ENCODE assay signal across 8 cellular contexts in the genomic region with DNA sequence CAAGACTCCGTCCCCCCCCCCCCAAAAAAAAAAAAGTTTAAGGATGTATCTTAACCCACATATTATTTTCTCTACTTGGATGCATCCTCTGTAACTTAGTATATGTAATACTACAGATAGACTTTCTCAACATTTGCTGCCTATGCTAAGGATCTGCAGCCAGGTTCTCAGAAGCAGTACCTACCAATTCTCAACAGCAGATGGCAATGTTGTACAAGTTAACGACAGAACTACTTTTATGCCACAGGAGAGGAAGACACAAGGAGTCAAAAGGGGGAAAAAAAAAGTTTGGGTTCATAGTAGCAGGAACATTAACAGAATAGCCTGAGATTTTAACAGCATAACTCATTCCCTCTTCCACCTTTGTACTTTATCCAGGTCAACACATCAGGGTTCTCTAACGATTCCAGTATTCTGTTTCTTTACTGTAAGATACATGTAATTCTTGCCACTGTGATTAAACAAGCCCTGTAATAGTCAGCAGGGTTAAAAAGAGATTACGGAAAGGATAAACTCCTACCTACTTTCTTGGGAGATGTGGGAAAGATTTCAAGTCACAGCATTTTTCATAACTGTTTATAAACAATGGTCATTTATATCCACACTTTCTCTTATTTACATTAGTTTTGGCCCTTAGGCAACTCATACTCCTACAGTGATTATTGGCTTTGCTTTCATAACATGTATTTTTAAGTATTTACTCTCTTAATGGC. TPM values are rescaled to one million over a fixed set of nuclear protein-coding genes. Genes with fewer than 3 reads are reported as not detected.
DNase-seq lines count a peak whose midpoint lies in the region; ATAC-seq, FAIRE-seq and TF ChIP-seq lines count a peak whose summit lies in the region.

No MANE protein-coding gene starts in this region.

- no peak overlapping the region for H2AFZ ChIP-seq in MM.1S (ENCODE audit: low read length)
- no peak overlapping the region for H2AFZ ChIP-seq in GM12878 (ENCODE audit: control insufficient read depth, low read depth, low read length)

- H3K4me2 ChIP-seq in MM.1S (ENCODE audit: low read depth, low read length): no peak overlapping the region
- no peak overlapping the region for H3K4me2 ChIP-seq in GM12878 (ENCODE audit: control insufficient read depth, insufficient read depth)

- no peaks in the 10 kb centered on the region for H3K9me2 ChIP-seq in MM.1S (replicated peaks; ENCODE audit: insufficient read depth, low read length)

- H3K79me2 ChIP-seq in MM.1S (ENCODE audit: low read length) (peaks cover 5% of the 10 kb centered on the region; the same call in 1 of the 2 replicates), GM12878 (ENCODE audit: control insufficient read depth, insufficient read depth, low read length) (peaks cover 7% of the 10 kb centered on the region)

- TF ChIP-seq EP300 in GM12878 (IDR thresholded peaks at IDR 0.05; ENCODE audit: borderline replicate concordance in 1 of 2, control insufficient read depth in 1 of 2, low read depth in 2 of 2, low read length in 2 of 2): no peak

- no peaks in the 10 kb centered on the region for H3F3A ChIP-seq in MM.1S (ENCODE audit: insufficient read depth, low read length)

- H3K27me3 ChIP-seq in MM.1S (replicated peaks; ENCODE audit: insufficient read depth, low read length): no peaks in the 10 kb centered on the region
- H3K27me3 ChIP-seq in GM12878 (replicated peaks in 1 of 2; ENCODE audit: control insufficient read depth in 2 of 2, insufficient read depth in 2 of 2, low read length in 1 of 2): no peaks in the 10 kb centered on the region
- H3K27me3 ChIP-seq in small intestine (ENCODE audit: control insufficient read depth in 2 of 2, insufficient read depth in 2 of 2, low read length in 2 of 2): no peaks in the 10 kb centered on the region

- WGBS in GM12878 (ENCODE audit: insufficient coverage, insufficient replicate concordance, low lambda C conversion rate, missing lambda C conversion rate): 67% methylated on average over 3 of the region's 4 CpGs
- WGBS in small intestine, 3 donors: 18 to 38% (median 25%) methylated on average over 3 to 4 of the region's 4 CpGs

- no peak for TF ChIP-seq POLR2A in GM12878 (IDR thresholded peaks at IDR 0.05; ENCODE audit: low read depth, low read length)

- SMC1A ChIA-PET in GM12878 (lab: Charles Lee; ENCODE audit: uncharacterized antibody, unreplicated experiment): interaction anchor here (0.7 to 5.2 kb wide), 6 partner anchors 41 to 445 kb away, joined by 3 to 154 read pairs (median 4); no protein-coding TSS in a partner anchor

- H3K4me1 ChIP-seq in MM.1S (ENCODE audit: low read length) (no peaks in the 10 kb centered on the region), GM12878 (ENCODE audit: control insufficient read depth, insufficient read depth, low read length) (peaks cover 11% of the 10 kb centered on the region), small intestine (ENCODE audit: control insufficient read depth in 2 of 2, insufficient read depth in 1 of 2, low read depth in 1 of 2, low read length in 1 of 2) (no peaks in the 10 kb centered on the region)

- ATAC-seq in GM12878: peak; percentile 91
- no peak for ATAC-seq in HG03565 (IDR thresholded peaks at IDR 0.05; ENCODE audit: unreplicated experiment)

- peak; percentile 80 for FAIRE-seq in GM12878 (lab: Jason Lieb, UNC)
- FAIRE-seq in small intestine (lab: Jason Lieb, UNC): peak; percentile 30

- no peaks in the 10 kb centered on the region for H3K36me3 ChIP-seq in MM.1S (replicated peaks; ENCODE audit: insufficient read depth, low read length)
- peaks cover 5 to 18% of the 10 kb centered on the region in 2 experiments for H3K36me3 ChIP-seq in GM12878 (ENCODE audit: control insufficient read depth in 2 of 2, insufficient read depth in 2 of 2, low read length in 1 of 2)
- peaks cover 6 to 8% of the 10 kb centered on the region in 2 donors for H3K36me3 ChIP-seq in small intestine (ENCODE audit: control insufficient read depth in 2 of 2, insufficient read depth in 2 of 2, low read length in 2 of 2)

- H3K9me3 ChIP-seq in MM.1S (replicated peaks; ENCODE audit: insufficient read depth, low read length) (no peaks in the 10 kb centered on the region), GM12878 (replicated peaks; ENCODE audit: control insufficient read depth, insufficient read depth, low read length) (no peaks in the 10 kb centered on the region), small intestine (ENCODE audit: control insufficient read depth, low read depth) (no peaks in the 10 kb centered on the region)

- H4K20me1 ChIP-seq in MM.1S (ENCODE audit: insufficient read depth, low read length) (no peaks in the 10 kb centered on the region), GM12878 (ENCODE audit: control insufficient read depth, insufficient read depth) (no peaks in the 10 kb centered on the region)

- POLR2A ChIA-PET in GM12878 (lab: Charles Lee): no interaction called here

- RAD21 ChIA-PET in GM12878 (lab: Charles Lee; ENCODE audit: unreplicated experiment): interaction anchor here (0.6 to 3.4 kb wide), 7 partner anchors 8 to 321 kb away, joined by 3 to 37 read pairs (median 3); no protein-coding TSS in a partner anchor

- TSS peak; percentile 62 for BruUV-seq in GM12878 (replicated peaks; lab: Mats Ljungman, UMichigan)

- in situ Hi-C loops in GM12878 (cut with MboI): loop anchor here (5.0 kb wide), 1 partner anchor 170 kb away; no protein-coding TSS in a partner anchor

- H3K9ac ChIP-seq in MM.1S (ENCODE audit: low read length): no peak overlapping the region
- no peak overlapping the region for H3K9ac ChIP-seq in GM12878 (ENCODE audit: control insufficient read depth, insufficient read depth, low read length)

- CTCF ChIA-PET in GM12878 (lab: Yijun Ruan, JAX): interaction anchor here (0.7 to 11.2 kb wide), 18 partner anchors 8 to 773 kb away, joined by 3 to 279 read pairs (median 3); no protein-coding TSS in a partner anchor

- peak; percentile 94 for TF ChIP-seq RAD21 in GM12878 (IDR thresholded peaks at IDR 0.05; ENCODE audit: insufficient read depth, low read depth, low read length)

- H3K27ac ChIP-seq in MM.1S (ENCODE audit: low read length): no peak overlapping the region
- no peak overlapping the region for H3K27ac ChIP-seq in GM12878 (ENCODE audit: control insufficient read depth, insufficient read depth)
- H3K27ac ChIP-seq in small intestine (ENCODE audit: low read depth in 1 of 2, low read length in 1 of 2): peak overlapping the region in 1 of 2 donors; percentile 11

- no peak overlapping the region for H3K4me3 ChIP-seq in MM.1S (ENCODE audit: low read length)
- H3K4me3 ChIP-seq in GM12878: no peak overlapping the region
- H3K4me3 ChIP-seq in small intestine (ENCODE audit: low read depth in 1 of 2, low read length in 2 of 2): no peak overlapping the region

- peak; percentile 53 for TF ChIP-seq CTCF in MM.1S (IDR thresholded peaks at IDR 0.05; ENCODE audit: low read length)
- TF ChIP-seq CTCF in GM12878 (IDR thresholded peaks at IDR 0.05 in 2 of 3, conservative IDR thresholded peaks at IDR 0.05 in 1 of 3; ENCODE audit: control insufficient read depth in 2 of 3, extremely low read depth in 1 of 3, insufficient read depth in 1 of 3, low read depth in 3 of 3, low read length in 3 of 3): peak; percentile 67 to 70 (median 68)

- DNase-seq in NCI-H2029 treated with DMSO at 0.1 percent for 48 hours (lab: John Stamatoyannopoulos, UW): peak; percentile 40
- no peak for DNase-seq in NCI-H2029 (lab: John Stamatoyannopoulos, UW)
- DNase-seq in MM.1S: peak; percentile 16
- peak; percentile 68 for DNase-seq in RPMI8226
- peak; percentile 66 for DNase-seq in GM12878 (ENCODE audit: low read depth, low spot score)
- DNase-seq in hippocampal formation (lab: John Stamatoyannopoulos, UW): peak; percentile 34 to 81
- DNase-seq in small intestine: peak; percentile 87

- intact Hi-C loops in GM12878 (cut with micrococcal nuclease; ENCODE audit: unreplicated experiment): loop anchor here (1.0 to 10.0 kb wide), 6 partner anchors 115 to 522 kb away; no protein-coding TSS in a partner anchor

RNA-seq across cellular contexts. Expression of a gene that starts 5.7 kb away (rescaled TPM):
- total RNA-seq in GM12878 (2013; cell fraction: nucleolus; rRNA removed): 102 and 108 TPM in 2 replicates
- total RNA-seq in GM12878 (2014; rRNA removed): 39.8 and 48.1 TPM in 2 replicates
- total RNA-seq in GM12878 (2014; rRNA removed; fragmentation: Illumina TruSeq; extraction: Trizol): 24.7 and 26.9 TPM in 2 replicates
- total RNA-seq in GM12878 (2021): 78.8 and 83.0 TPM in 2 replicates
- 25.6 TPM for polyA plus RNA-seq in GM12878 (2011; ENCODE audit: low read depth)
- polyA plus RNA-seq in GM12878 (2011; rRNA removed): 51.3 and 60.0 TPM in 2 replicates
- 21.7 and 34.4 TPM in 2 replicates for polyA plus RNA-seq in GM12878 (2011; cell fraction: cytosol; rRNA removed)
- 51.1 and 77.0 TPM in 2 replicates for polyA plus RNA-seq in GM12878 (2011; cell fraction: nucleus; rRNA removed)
- 34.2 and 38.4 TPM in 2 replicates for polyA plus RNA-seq in GM12878 (2012)
- 43.0 and 55.3 TPM in 2 replicates for polyA plus RNA-seq in GM12878 (2014; fragmentation: Illumina TruSeq; extraction: Trizol)
- polyA plus RNA-seq in GM12878 (2014; fragmentation: Nextera tagmentation; extraction: Ambion mirVana): 10 to 100 TPM in 1 of 2 experiments, 1 to 10 TPM in 1; 6.0 to 15.7 TPM
- polyA plus RNA-seq in GM12878 (2014; rRNA removed): 61.9 and 64.5 TPM in 2 replicates
- 10 to 100 TPM; 43.4 to 46.1 TPM for polyA plus RNA-seq in GM12878 (2016; fragmentation: Nextera tagmentation; extraction: Ambion mirVana)
- 41.1 and 51.6 TPM in 2 replicates for polyA minus RNA-seq in GM12878 (2011; rRNA and poly(A)+ RNA removed)
- 17.5 and 17.6 TPM in 2 replicates for polyA minus RNA-seq in GM12878 (2011; cell fraction: cytosol; rRNA and poly(A)+ RNA removed)
- 26.8 and 65.3 TPM in 2 replicates for polyA minus RNA-seq in GM12878 (2011; cell fraction: nucleus; rRNA and poly(A)+ RNA removed)
- polyA plus RNA-seq in small intestine: 10 to 100 TPM; 14.9 to 26.7 (median 23.7) TPM

RNA-seq across cellular contexts. Expression of a gene that starts 43.9 kb away (rescaled TPM):
- total RNA-seq in GM12878 (2013; cell fraction: nucleolus; rRNA removed): 138 and 145 TPM in 2 replicates
- total RNA-seq in GM12878 (2014; rRNA removed) (99.8 and 107 TPM in 2 replicates), GM12878 (2014; rRNA removed; fragmentation: Illumina TruSeq; extraction: Trizol) (106 and 109 TPM in 2 replicates), GM12878 (2021) (147 and 161 TPM in 2 replicates)
- polyA plus RNA-seq in GM12878 (2011; ENCODE audit: low read depth): 99.6 TPM
- polyA plus RNA-seq in GM12878 (2011; rRNA removed) (199 and 223 TPM in 2 replicates), GM12878 (2014; fragmentation: Illumina TruSeq; extraction: Trizol) (169 and 214 TPM in 2 replicates), GM12878 (2014; fragmentation: Nextera tagmentation; extraction: Ambion mirVana) (100 to 1,000 TPM; 150 to 270 TPM), GM12878 (2014; rRNA removed) (115 and 121 TPM in 2 replicates), GM12878 (2016; fragmentation: Nextera tagmentation; extraction: Ambion mirVana) (100 to 1,000 TPM; 244 to 254 TPM), small intestine (100 to 1,000 TPM in 1 of 3 donors, 10 to 100 TPM in 2; 26.4 to 260 (median 40.5) TPM)
- polyA plus RNA-seq in GM12878 (2011; cell fraction: cytosol; rRNA removed): 154 and 164 TPM in 2 replicates
- 56.4 and 83.3 TPM in 2 replicates for polyA plus RNA-seq in GM12878 (2011; cell fraction: nucleus; rRNA removed)
- polyA plus RNA-seq in GM12878 (2012): 95.7 and 127 TPM in 2 replicates
- polyA minus RNA-seq in GM12878 (2011; rRNA and poly(A)+ RNA removed): 340 and 413 TPM in 2 replicates
- 110 and 126 TPM in 2 replicates for polyA minus RNA-seq in GM12878 (2011; cell fraction: cytosol; rRNA and poly(A)+ RNA removed)
- 38.0 and 52.0 TPM in 2 replicates for polyA minus RNA-seq in GM12878 (2011; cell fraction: nucleus; rRNA and poly(A)+ RNA removed)
